ENCODE assay signal across 16 cellular contexts in genomic region chr13:66556306-66556705, GRCh38.
"Had no signal": no experiment of that assay in that cellular context is flagged by ENCODE, and none has a peak within 500 bp of the region (broad histone marks: within the 10 kb centered on the region; RNA-seq: fewer than 3 reads in every experiment).

No MANE protein-coding gene starts in this region.

- H3K36me3 ChIP-seq: colonic mucosa had no signal

- ATAC-seq: activated T-cell treated with anti-CD3 and anti-CD28 coated beads, Interleukin-2, amount 50 U/mL, for 4 hours; naive thymus-derived CD4-positive, alpha-beta T cell; stimulated activated naive CD8-positive, alpha-beta T cell treated with anti-CD3 and anti-CD28 coated beads, Interleukin-15, amount 100 ng/mL, for 72 hours had no signal

- DNase-seq: activated CD4-positive, alpha-beta T cell treated with anti-CD3 and anti-CD28 coated beads, Interleukin-2, amount 50 U/mL, for 4 hours; activated gamma-delta T cell; activated T-cell treated with anti-CD3 and anti-CD28 coated beads, Interleukin-2, amount 50 U/mL, for 4 hours; anterior cingulate cortex; colonic mucosa; effector CD4-positive, alpha-beta T cell; glutamatergic neuron; immature natural killer cell; naive thymus-derived CD4-positive, alpha-beta T cell; posterior cingulate gyrus; stimulated activated CD4-positive, alpha-beta T cell treated with anti-CD3 and anti-CD28 coated beads, Interleukin-4, amount 100 ng/mL, for 4 hours; stimulated activated naive CD8-positive, alpha-beta T cell treated with anti-CD3 and anti-CD28 coated beads, Interleukin-15, amount 100 ng/mL, for 72 hours; T-helper 2 cell; testis had no signal

- H3K9me3 ChIP-seq: colonic mucosa, testis had no signal

- H3K27ac ChIP-seq: colonic mucosa, skin epidermis, testis had no signal

- H3K27me3 ChIP-seq: colonic mucosa, testis had no signal

- H3K4me1 ChIP-seq: colonic mucosa, testis had no signal

- H3K4me3 ChIP-seq: colonic mucosa, skin epidermis, testis had no signal

- FAIRE-seq: bronchial epithelial cell had no signal
